ENCODE assay signal across 1 cellular context in genomic region chr2:1413156-1413690, GRCh38.
TF ChIP-seq lines count a peak whose summit lies in the region.

TSS of gene TPO (plus strand) at chr2:1413463. CDS start at chr2:1414409, 946 bp downstream.

TF ChIP-seq in GM23338, 12 proteins besides CTCF, POLR2A, EP300 and RAD21 (continued from another document):
- TF ChIP-seq STAT1 (IDR thresholded peaks at IDR 0.05; ENCODE audit: unreplicated experiment) (no peak), ZNF331 (CRISPR knock-in tag; IDR thresholded peaks at IDR 0.05; ENCODE audit: low read depth) (no peak), ZNF114 (CRISPR knock-in tag; IDR thresholded peaks at IDR 0.05) (no peak), NANOG (IDR thresholded peaks at IDR 0.05; ENCODE audit: borderline replicate concordance) (no peak)
